In the genomic region with DNA sequence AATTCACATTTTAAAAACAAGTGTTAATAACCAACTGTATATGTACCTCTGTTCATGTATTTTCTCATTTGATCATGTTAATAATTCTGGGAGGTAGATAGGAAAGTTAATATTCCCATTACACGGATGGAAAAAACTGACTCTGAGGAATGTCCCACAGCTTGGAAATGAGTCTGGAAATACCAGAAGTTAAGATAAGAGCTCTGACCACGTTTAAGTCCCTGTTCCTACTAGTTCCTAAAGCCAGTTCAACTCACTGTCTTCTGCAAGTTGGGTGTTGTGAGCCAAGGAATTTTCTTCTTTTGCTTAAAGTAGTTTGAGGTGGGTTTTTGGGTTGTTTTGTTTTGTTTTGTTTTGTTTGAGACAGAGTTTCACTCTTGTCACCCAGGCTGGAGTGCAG, we compare ENCODE assay signal across 15 cellular contexts.
"Had no signal": no experiment of that assay in that cellular context is flagged by ENCODE, and none has a peak within 500 bp of the region (broad histone marks: within the 10 kb centered on the region; RNA-seq: fewer than 3 reads in every experiment).

No MANE protein-coding gene starts in this region.

- H3K27me3 ChIP-seq: breast epithelium, left lung had no signal

- H3K4me3 Mint-ChIP-seq: activated B cell treated with CpG ODN at 0.5 μM for 24 hours; activated T-cell treated with anti-CD3 and anti-CD28 coated beads, Interleukin-2, amount 50 U/mL, for 4 hours; naive thymus-derived CD4-positive, alpha-beta T cell had no signal

- FAIRE-seq: TTC549 had no signal

- H3K36me3 ChIP-seq: breast epithelium, left lung, thoracic aorta had no signal

- H3K9me3 ChIP-seq: breast epithelium, left lung, mucosa of descending colon, thoracic aorta had no signal

- H3K4me1 ChIP-seq: breast epithelium, left lung had no signal

- ATAC-seq: activated T-cell treated with anti-CD3 and anti-CD28 coated beads, Interleukin-2, amount 50 U/mL, for 4 hours; left lung; mucosa of descending colon; naive thymus-derived CD4-positive, alpha-beta T cell had no signal

- H3K4me1 Mint-ChIP-seq: activated B cell treated with CpG ODN at 0.5 μM for 24 hours had no signal

- H3K27ac ChIP-seq: left lung, parathyroid adenoma had no signal

- H3K4me3 ChIP-seq: breast epithelium, left lung, mucosa of descending colon, thoracic aorta had no signal

- H3K27ac Mint-ChIP-seq: activated B cell treated with CpG ODN at 0.5 μM for 24 hours had no signal

- H3K9ac ChIP-seq: parathyroid adenoma had no signal

- H3K79me2 ChIP-seq: parathyroid adenoma had no signal

- DNase-seq: activated B cell treated with CpG ODN at 0.5 μM for 24 hours; activated T-cell treated with anti-CD3 and anti-CD28 coated beads, Interleukin-2, amount 50 U/mL, for 4 hours; anterior cingulate cortex; dermis blood vessel endothelial cell; islet precursor cell; left lung; mammary epithelial cell; mucosa of descending colon; naive thymus-derived CD4-positive, alpha-beta T cell; stimulated activated CD4-positive, alpha-beta T cell treated with anti-CD3 and anti-CD28 coated beads, Interleukin-12 subunit alpha, Interleukin-12 subunit beta, amount 100 ng/mL, for 4 hours; stimulated activated CD4-positive, alpha-beta T cell treated with anti-CD3 and anti-CD28 coated beads, Interleukin-2, amount 100 ng/mL, for 24 hours had no signal
